In genomic region chr22:20777420-20778177, GRCh38 we compare ENCODE assay signal across 1 cellular context.
TF ChIP-seq lines count a peak whose summit lies in the region.

No MANE protein-coding gene starts in this region.

TF ChIP-seq in HepG2, 621 proteins besides CTCF, POLR2A, EP300 and RAD21 (continued from another document):
- TF ChIP-seq PREB (CRISPR knock-in tag; IDR thresholded peaks at IDR 0.05) (no peak), AFF4 (CRISPR knock-in tag; IDR thresholded peaks at IDR 0.05) (no peak), IKZF4 (CRISPR knock-in tag; IDR thresholded peaks at IDR 0.05; ENCODE audit: borderline replicate concordance, low read depth, not compliant biosample characterization) (no peak), CREB1 (IDR thresholded peaks at IDR 0.05) (peak; percentile 51; the same call in 1 of the 2 replicates), CREB1 (CRISPR knock-in tag; IDR thresholded peaks at IDR 0.05) (peak; percentile 86), RCOR2 (CRISPR knock-in tag; IDR thresholded peaks at IDR 0.05) (peak; percentile 89), ZNF235 (CRISPR knock-in tag; IDR thresholded peaks at IDR 0.05; ENCODE audit: borderline replicate concordance) (no peak), PRDM10 (CRISPR knock-in tag; IDR thresholded peaks at IDR 0.05; ENCODE audit: low read depth) (peak; percentile 80), CBX5 (CRISPR knock-in tag; IDR thresholded peaks at IDR 0.05; ENCODE audit: borderline replicate concordance) (peak; percentile 18; the same call in 1 of the 2 replicates), ZNF230 (CRISPR knock-in tag; IDR thresholded peaks at IDR 0.05) (no peak), DZIP1 (CRISPR knock-in tag; IDR thresholded peaks at IDR 0.05) (no peak), ZNF451 (CRISPR knock-in tag; IDR thresholded peaks at IDR 0.05) (no peak), NR2F6 (IDR thresholded peaks at IDR 0.05) (peak; percentile 85), NR2F6 (CRISPR knock-in tag; IDR thresholded peaks at IDR 0.05) (peak; percentile 77; the same call in 1 of the 2 replicates), ZBTB3 (CRISPR knock-in tag; IDR thresholded peaks at IDR 0.05; ENCODE audit: borderline replicate concordance, low read depth) (no peak), ZNF75D (CRISPR knock-in tag; IDR thresholded peaks at IDR 0.05; ENCODE audit: borderline replicate concordance) (no peak), YEATS4 (CRISPR knock-in tag; IDR thresholded peaks at IDR 0.05; ENCODE audit: borderline replicate concordance) (peak; percentile 47), ZNF564 (CRISPR knock-in tag; IDR thresholded peaks at IDR 0.05) (no peak), ZFYVE20 (CRISPR knock-in tag; IDR thresholded peaks at IDR 0.05; ENCODE audit: borderline replicate concordance, low read depth) (no peak), ZNF557 (CRISPR knock-in tag; IDR thresholded peaks at IDR 0.05) (no peak)
